14 cellular contexts compared by ENCODE assay signal in genomic region chr11:111423250-111423615, GRCh38. TPM values are rescaled to one million over a fixed set of nuclear protein-coding genes. Genes with fewer than 3 reads are reported as not detected.
A peak's percentile ranks its signal among the peaks of the same experiment; 100 is the strongest.
DNase-seq lines count a peak whose midpoint lies in the region; ATAC-seq, FAIRE-seq and TF ChIP-seq lines count a peak whose summit lies in the region.
"Had no signal": no experiment of that assay in that cellular context is flagged by ENCODE, and none has a peak within 500 bp of the region (broad histone marks: within the 10 kb centered on the region; RNA-seq: fewer than 3 reads in every experiment).

No MANE protein-coding gene starts in this region.

- 0 out of 2 replicates have a peak overlapping the region, but pooled peaks have one; percentile 22 for H2AFZ ChIP-seq in OCI-LY3 (ENCODE audit: low read depth, low read length)
- H2AFZ ChIP-seq: parathyroid adenoma had no signal

- H3K27me3 ChIP-seq in OCI-LY3 (ENCODE audit: low read depth, low read length): no peaks in the 10 kb centered on the region
- H3K27me3 ChIP-seq: adrenal gland had no signal

- H3K4me2 ChIP-seq in OCI-LY3 (ENCODE audit: low read length): peak overlapping the region; percentile 15; the same call in 1 of the 2 replicates

- ATAC-seq in Right ventricle myocardium inferior (peak; percentile 2), Right ventricle myocardium superior (ENCODE audit: poor library complexity) (no peak), HG02678 (IDR thresholded peaks at IDR 0.05; ENCODE audit: unreplicated experiment) (peak; percentile 3)

- no peak overlapping the region for H3K4me3 Mint-ChIP-seq in type B pancreatic cell

- no peaks in the 10 kb centered on the region for H3K36me3 Mint-ChIP-seq in type B pancreatic cell

- H3K27ac ChIP-seq in OCI-LY3 (ENCODE audit: low read length): no peak overlapping the region
- H3K27ac ChIP-seq: adrenal gland, heart right ventricle, parathyroid adenoma, thoracic aorta had no signal

- H3K4me3 ChIP-seq in OCI-LY3 (ENCODE audit: low read length): no peak overlapping the region
- H3K4me3 ChIP-seq: adrenal gland, heart right ventricle, thoracic aorta had no signal

- H3K27me3 Mint-ChIP-seq in type B pancreatic cell: peaks cover 3% of the 10 kb centered on the region

- intact Hi-C loops in Right ventricle myocardium inferior (cut with DNase I) (no loop called here), Right ventricle myocardium superior (cut with DNase I) (loop anchor here (5.0 kb wide), 1 partner anchor 116 kb away; no protein-coding TSS in a partner anchor)

- peaks cover 71% of the 10 kb centered on the region for H3K4me1 ChIP-seq in OCI-LY3 (ENCODE audit: low read length)
- H3K4me1 ChIP-seq: adrenal gland had no signal

- peaks cover 18% of the 10 kb centered on the region for H3K4me1 Mint-ChIP-seq in type B pancreatic cell (ENCODE audit: unreplicated experiment)

- FAIRE-seq in D721Med (lab: Jason Lieb, UNC): no peak

- peak overlapping the region; percentile 37; the same call in 1 of the 2 replicates for H3K9ac ChIP-seq in OCI-LY3 (ENCODE audit: low read length)
- H3K9ac ChIP-seq: parathyroid adenoma had no signal

- no peaks in the 10 kb centered on the region for H4K20me1 ChIP-seq in OCI-LY3 (ENCODE audit: insufficient read depth, low read length)

- no peak for TF ChIP-seq CTCF in OCI-LY3 (IDR thresholded peaks at IDR 0.05; ENCODE audit: low read depth, low read length)
- no peak for TF ChIP-seq CTCF in D721Med (IDR thresholded peaks at IDR 0.05; ENCODE audit: insufficient read depth, missing control alignments)
- no peak for TF ChIP-seq CTCF in type B pancreatic cell (conservative IDR thresholded peaks at IDR 0.05)

- peaks cover 9% of the 10 kb centered on the region for H3K9me3 Mint-ChIP-seq in type B pancreatic cell

- DNase-seq in Right ventricle myocardium inferior (ENCODE audit: missing footprints) (no peak), Right ventricle myocardium superior (no peak), HuH-7 (ENCODE audit: low spot score) (no peak), D721Med (ENCODE audit: insufficient read length, low spot score) (no peak), HT-29 (ENCODE audit: low spot score) (no peak), type B pancreatic cell (ENCODE audit: extremely low spot score, unreplicated experiment) (no peak)

- H3K27ac Mint-ChIP-seq in type B pancreatic cell: no peak overlapping the region

- peaks cover 4% of the 10 kb centered on the region for H3K36me3 ChIP-seq in OCI-LY3 (replicated peaks; ENCODE audit: low read depth, low read length)
- H3K36me3 ChIP-seq: adrenal gland, heart right ventricle, thoracic aorta had no signal

- H3K9me3 ChIP-seq in OCI-LY3 (ENCODE audit: insufficient read depth, low read length): peaks cover 15% of the 10 kb centered on the region; the same call in 1 of the 2 replicates
- H3K9me3 ChIP-seq: adrenal gland, heart right ventricle, thoracic aorta had no signal

- H3K79me2 ChIP-seq in OCI-LY3 (ENCODE audit: low read length): peaks cover 16% of the 10 kb centered on the region
- H3K79me2 ChIP-seq: parathyroid adenoma had no signal

RNA-seq across cellular contexts. Expression of gene POU2AF1, which starts 44.2 kb away (rescaled TPM):
- total RNA-seq in Right ventricle myocardium inferior (0.24 TPM), Right ventricle myocardium superior (0.27 TPM), type B pancreatic cell (ENCODE audit: low replicate concordance) (0.24 and 0.26 TPM in 2 replicates)
- 2.0 and 4.0 TPM in 2 replicates for total RNA-seq in HT-29 (2014; rRNA removed; shearing (Covaris generic))
- total RNA-seq: epithelial cell of proximal tubule, M059J, thoracic aorta had no signal
